ENCODE assay signal across 1 cellular context in the genomic region with DNA sequence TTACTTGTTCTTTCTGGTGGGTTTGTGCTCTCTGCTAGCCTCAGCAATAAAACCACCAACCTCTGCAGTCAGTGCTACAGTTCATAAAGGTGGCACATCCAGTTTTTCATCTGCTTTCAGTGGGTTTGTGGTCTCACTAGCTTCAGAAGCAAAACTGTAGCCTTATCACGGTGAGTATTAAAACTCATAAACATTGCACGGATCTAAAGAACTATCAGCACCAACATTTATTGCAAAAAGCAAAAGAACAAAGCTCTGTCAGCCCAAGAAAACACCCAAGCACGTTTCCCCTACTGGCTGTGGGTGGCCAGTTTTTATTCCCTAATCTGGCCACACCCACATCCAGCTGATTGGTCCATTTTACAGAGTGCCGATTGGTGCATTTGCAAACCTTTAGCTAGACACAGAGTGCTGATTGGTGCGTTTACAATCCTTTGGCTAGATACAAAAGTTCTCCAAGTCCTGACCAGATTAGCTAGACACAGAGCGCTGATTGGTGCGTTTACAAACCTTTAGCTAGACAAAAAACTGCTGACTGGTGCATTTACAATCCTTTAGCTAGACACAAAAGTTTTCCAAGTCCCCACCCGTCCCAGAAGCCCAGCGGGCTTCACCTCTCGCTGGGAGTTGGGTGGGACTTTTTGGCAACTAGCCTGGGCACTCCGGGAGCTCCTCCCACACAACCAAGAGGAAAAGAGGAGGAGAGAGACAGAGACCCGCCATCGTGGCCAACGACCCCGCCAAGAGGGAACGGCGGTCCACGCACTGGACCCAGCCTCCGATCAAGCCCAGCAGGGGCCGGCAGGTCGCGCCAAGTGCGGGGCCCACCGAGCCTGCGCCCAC.
TF ChIP-seq lines count a peak whose summit lies in the region.

No MANE protein-coding gene starts in this region.

TF ChIP-seq in GM12878, 131 proteins besides CTCF, POLR2A, EP300 and RAD21:
- TF ChIP-seq RAD51 (IDR thresholded peaks at IDR 0.05) (no peak), GABPA (IDR thresholded peaks at IDR 0.05; ENCODE audit: low read depth) (no peak), HDAC2 (IDR thresholded peaks at IDR 0.05) (no peak), FOS (IDR thresholded peaks at IDR 0.05; ENCODE audit: borderline replicate concordance, extremely low read depth, insufficient read length) (peak; percentile 44), SP1 (IDR thresholded peaks at IDR 0.05; ENCODE audit: low read depth, low read length) (peak; percentile 71), RUNX3 (IDR thresholded peaks at IDR 0.05; ENCODE audit: low read length) (0 out of 2 replicates have a peak, but pooled peaks have one; percentile 3), RB1 (IDR thresholded peaks at IDR 0.05; ENCODE audit: borderline replicate concordance) (no peak), CREB1 (IDR thresholded peaks at IDR 0.05; ENCODE audit: low read depth) (no peak), BHLHE40 (IDR thresholded peaks at IDR 0.05; ENCODE audit: borderline replicate concordance in 1 of 2, low read depth in 2 of 2, low read length in 1 of 2) (peak in 1 of 2 experiments; percentile 20; a peak in 1 of 4 replicates)
- TF ChIP-seq, protein P1, sequence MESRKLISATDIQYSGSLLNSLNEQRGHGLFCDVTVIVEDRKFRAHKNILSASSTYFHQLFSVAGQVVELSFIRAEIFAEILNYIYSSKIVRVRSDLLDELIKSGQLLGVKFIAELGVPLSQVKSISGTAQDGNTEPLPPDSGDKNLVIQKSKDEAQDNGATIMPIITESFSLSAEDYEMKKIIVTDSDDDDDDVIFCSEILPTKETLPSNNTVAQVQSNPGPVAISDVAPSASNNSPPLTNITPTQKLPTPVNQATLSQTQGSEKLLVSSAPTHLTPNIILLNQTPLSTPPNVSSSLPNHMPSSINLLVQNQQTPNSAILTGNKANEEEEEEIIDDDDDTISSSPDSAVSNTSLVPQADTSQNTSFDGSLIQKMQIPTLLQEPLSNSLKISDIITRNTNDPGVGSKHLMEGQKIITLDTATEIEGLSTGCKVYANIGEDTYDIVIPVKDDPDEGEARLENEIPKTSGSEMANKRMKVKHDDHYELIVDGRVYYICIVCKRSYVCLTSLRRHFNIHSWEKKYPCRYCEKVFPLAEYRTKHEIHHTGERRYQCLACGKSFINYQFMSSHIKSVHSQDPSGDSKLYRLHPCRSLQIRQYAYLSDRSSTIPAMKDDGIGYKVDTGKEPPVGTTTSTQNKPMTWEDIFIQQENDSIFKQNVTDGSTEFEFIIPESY (IDR thresholded peaks at IDR 0.05): 0 out of 2 replicates have a peak, but pooled peaks have one; percentile 10
